21 cellular contexts compared by ENCODE assay signal in the genomic region with DNA sequence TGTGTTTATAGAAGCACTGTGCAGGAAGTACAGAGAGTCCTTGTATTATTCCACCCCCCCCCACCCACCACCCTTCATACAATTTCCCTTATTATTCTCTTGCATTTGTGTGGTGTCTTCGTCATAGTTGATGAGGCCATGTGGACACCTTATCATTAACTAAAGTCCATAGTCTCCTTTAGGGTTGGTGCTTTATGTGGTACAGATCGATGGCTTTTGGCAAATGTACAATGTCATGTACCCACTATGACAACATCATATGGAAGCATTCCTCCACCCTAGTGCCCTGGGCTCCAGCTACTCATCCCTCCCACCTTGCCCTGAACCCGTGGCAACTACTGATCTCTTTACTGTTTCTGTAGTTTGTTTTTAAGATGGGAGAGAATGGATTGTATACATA.
DNase-seq lines count a peak whose midpoint lies in the region; ATAC-seq, FAIRE-seq and TF ChIP-seq lines count a peak whose summit lies in the region.
"Had no signal": no experiment of that assay in that cellular context is flagged by ENCODE, and none has a peak within 500 bp of the region (broad histone marks: within the 10 kb centered on the region; RNA-seq: fewer than 3 reads in every experiment).

No MANE protein-coding gene starts in this region.

- H3K9me3 Mint-ChIP-seq in brain (peaks cover 0 to 9% (median 4%) of the 10 kb centered on the region in 5 experiments), nephron progenitor cell (peaks cover 8% of the 10 kb centered on the region)

- no peaks in the 10 kb centered on the region for H3K36me3 ChIP-seq in kidney (ENCODE audit: control insufficient read depth in 1 of 2, insufficient read depth in 2 of 2, low read length in 2 of 2)
- no peaks in the 10 kb centered on the region for H3K36me3 ChIP-seq in neutrophil
- no peaks in the 10 kb centered on the region for H3K36me3 ChIP-seq in upper lobe of right lung
- H3K36me3 ChIP-seq: HAP-1 had no signal

- H3K4me3 Mint-ChIP-seq in brain = no peak overlapping the region
- H3K4me3 Mint-ChIP-seq in nephron progenitor cell = peak overlapping the region; percentile 1
- H3K4me3 Mint-ChIP-seq: CD4-positive, alpha-beta memory T cell; HFFc6 had no signal

- no peaks in the 10 kb centered on the region for H3K36me3 Mint-ChIP-seq in brain
- H3K36me3 Mint-ChIP-seq in nephron progenitor cell (ENCODE audit: low read depth) = no peaks in the 10 kb centered on the region
- H3K36me3 Mint-ChIP-seq: CD4-positive, alpha-beta memory T cell had no signal

- DNase-seq in kidney = peak; percentile 2
- DNase-seq in nephron progenitor cell = no peak
- no peak for DNase-seq in upper lobe of right lung
- no peak for DNase-seq in GM03348 (ENCODE audit: low spot score)
- no peak for DNase-seq in dermis blood vessel endothelial cell
- DNase-seq: C1 segment of cervical spinal cord; Calu3; CD4-positive, alpha-beta memory T cell; COR-L47; DMS153; DND-41; GOT3; HFFc6 had no signal

- H3K4me1 ChIP-seq in kidney (ENCODE audit: control insufficient read depth in 1 of 2, insufficient read depth in 1 of 2, low read depth in 1 of 2, low read length in 2 of 2) (no peaks in the 10 kb centered on the region), neutrophil (ENCODE audit: control insufficient read depth in 1 of 2, insufficient read depth in 1 of 2, low read depth in 1 of 2, low read length in 1 of 2) (peaks cover 31% of the 10 kb centered on the region in 2 experiments), upper lobe of right lung (no peaks in the 10 kb centered on the region)
- H3K4me1 ChIP-seq: HAP-1 had no signal

- no peak for FAIRE-seq in kidney (lab: Jason Lieb, UNC)
- FAIRE-seq: G401.6, GM12878, GM18507, H54 had no signal

- peaks cover 48% of the 10 kb centered on the region for H3K4me1 Mint-ChIP-seq in brain
- H3K4me1 Mint-ChIP-seq in nephron progenitor cell = peaks cover 43% of the 10 kb centered on the region
- H3K4me1 Mint-ChIP-seq: CD4-positive, alpha-beta memory T cell had no signal

- H3K27me3 Mint-ChIP-seq in brain = peaks cover 14% of the 10 kb centered on the region
- H3K27me3 Mint-ChIP-seq in nephron progenitor cell (ENCODE audit: low read depth, poor library complexity) = peaks cover 21% of the 10 kb centered on the region

- H3K27ac Mint-ChIP-seq in brain (peak overlapping the region in 4 of 5 experiments; percentile 11 to 89 (median 70)), nephron progenitor cell (peak overlapping the region; percentile 18)
- H3K27ac Mint-ChIP-seq: CD4-positive, alpha-beta memory T cell; HFFc6 had no signal

- H3K27me3 ChIP-seq in neutrophil (no peaks in the 10 kb centered on the region), upper lobe of right lung (no peaks in the 10 kb centered on the region)

- no peak overlapping the region for H3K9ac ChIP-seq in kidney (ENCODE audit: low read length in 2 of 2)

- no peak overlapping the region for H3K4me3 ChIP-seq in kidney (ENCODE audit: low read length in 2 of 2)
- no peak overlapping the region for H3K4me3 ChIP-seq in neutrophil (ENCODE audit: low read depth in 1 of 2, low read length in 1 of 2)
- no peak overlapping the region for H3K4me3 ChIP-seq in upper lobe of right lung
- H3K4me3 ChIP-seq: GM12878, HAP-1 had no signal

- H3K27ac ChIP-seq in kidney (ENCODE audit: low read depth in 2 of 2, low read length in 2 of 2) (no peak overlapping the region), neutrophil (peak overlapping the region; percentile 71), upper lobe of right lung (no peak overlapping the region)

- TF ChIP-seq CTCF in brain (conservative IDR thresholded peaks at IDR 0.05) = no peak
- TF ChIP-seq CTCF in kidney (IDR thresholded peaks at IDR 0.05; ENCODE audit: borderline replicate concordance, extremely low read depth, insufficient read depth) = no peak
- TF ChIP-seq CTCF in nephron progenitor cell (IDR thresholded peaks at IDR 0.05) = no peak
- TF ChIP-seq CTCF in neutrophil (IDR thresholded peaks at IDR 0.05) = no peak
- TF ChIP-seq CTCF in upper lobe of right lung (IDR thresholded peaks at IDR 0.05) = no peak

- ATAC-seq in upper lobe of right lung = no peak
- ATAC-seq in GM18498 (IDR thresholded peaks at IDR 0.05; ENCODE audit: unreplicated experiment) = no peak
- ATAC-seq: GM12878 had no signal

- no peaks in the 10 kb centered on the region for H3K9me3 ChIP-seq in kidney (ENCODE audit: control insufficient read depth in 1 of 2, low read length in 2 of 2)
- no peaks in the 10 kb centered on the region for H3K9me3 ChIP-seq in neutrophil
- no peaks in the 10 kb centered on the region for H3K9me3 ChIP-seq in upper lobe of right lung
- H3K9me3 ChIP-seq: HAP-1 had no signal

- intact Hi-C loops in kidney (cut with DNase I) (no loop called here), upper lobe of right lung (cut with DNase I) (no loop called here)
